8 cellular contexts compared by ENCODE assay signal in genomic region chr14:103281496-103282231, GRCh38. TPM values are rescaled to one million over a fixed set of nuclear protein-coding genes. Genes with fewer than 3 reads are reported as not detected.
DNase-seq lines count a peak whose midpoint lies in the region; ATAC-seq lines count a peak whose summit lies in the region.

No MANE protein-coding gene starts in this region.

- peak overlapping the region; percentile 10 for H2AK5ac ChIP-seq in neuronal stem cell (ENCODE audit: low read depth, low read length)

- H3K4ac ChIP-seq in neuronal stem cell (ENCODE audit: low read length): no peak overlapping the region

- peaks cover 3% of the 10 kb centered on the region for H3K4me1 Mint-ChIP-seq in activated CD4-positive, alpha-beta T cell treated with anti-CD3 and anti-CD28 coated beads, Interleukin-2, amount 10 ng/mL, durations not matched to agents 7 days and 5 days
- no peaks in the 10 kb centered on the region for H3K4me1 Mint-ChIP-seq in stimulated activated effector memory CD8-positive, alpha-beta T cell treated with anti-CD3 and anti-CD28 coated beads, Interleukin-12 subunit alpha, Interleukin-12 subunit beta, amount 100 ng/mL, for 72 hours

- H3K4me1 ChIP-seq in neuronal stem cell (ENCODE audit: control insufficient read depth in 2 of 2, insufficient read depth in 1 of 2, low read depth in 1 of 2, low read length in 2 of 2): no peaks in the 10 kb centered on the region

- peak overlapping the region; percentile 51 for H3K18ac ChIP-seq in neuronal stem cell (ENCODE audit: low read length)

- no peak overlapping the region for H2BK12ac ChIP-seq in neuronal stem cell (ENCODE audit: low read length)

- no peak overlapping the region for H3K27ac ChIP-seq in neuronal stem cell (replicated peaks; ENCODE audit: low read length)

- DNase-seq in Daoy (ENCODE audit: low read depth): peak; percentile 47
- DNase-seq in NCI-H524 treated with DMSO at 0.1 percent for 48 hours (lab: John Stamatoyannopoulos, UW): peak; percentile 47
- peak; percentile 95 for DNase-seq in epidermal melanocyte (ENCODE audit: insufficient read length, low spot score)
- DNase-seq in neuronal stem cell (ENCODE audit: low spot score): no peak
- no peak for DNase-seq in activated CD4-positive, alpha-beta T cell treated with anti-CD3 and anti-CD28 coated beads, Interleukin-2, amount 10 ng/mL, durations not matched to agents 7 days and 5 days
- no peak for DNase-seq in stimulated activated effector memory CD8-positive, alpha-beta T cell treated with anti-CD3 and anti-CD28 coated beads, Interleukin-12 subunit alpha, Interleukin-12 subunit beta, amount 100 ng/mL, for 72 hours (ENCODE audit: low spot score in 2 of 2)
- no peak for DNase-seq in NCI-H2029 (lab: John Stamatoyannopoulos, UW)

- H3K9ac ChIP-seq in neuronal stem cell (ENCODE audit: low read depth, low read length, poor library complexity): no peak overlapping the region

- no peak overlapping the region for H3K4me3 ChIP-seq in neuronal stem cell (ENCODE audit: low read length in 2 of 2)

- no CpG with 5 or more reads among the region's 11 CpGs for WGBS in neuronal stem cell (ENCODE audit: extremely low coverage in 2 of 2, insufficient read length in 2 of 2, insufficient replicate concordance in 1 of 2), 2 donors

- ATAC-seq in stimulated activated effector memory CD8-positive, alpha-beta T cell treated with anti-CD3 and anti-CD28 coated beads, Interleukin-12 subunit alpha, Interleukin-12 subunit beta, amount 100 ng/mL, for 72 hours: no peak
- ATAC-seq in HG03457 (IDR thresholded peaks at IDR 0.05; ENCODE audit: unreplicated experiment): no peak

- peak overlapping the region; percentile 78 for H3K14ac ChIP-seq in neuronal stem cell (ENCODE audit: low read length)

- no peak overlapping the region for H2AFZ ChIP-seq in neuronal stem cell (ENCODE audit: low read length)

- no peak overlapping the region for H4K91ac ChIP-seq in neuronal stem cell (ENCODE audit: low read depth, low read length, poor library complexity)

- H3K23ac ChIP-seq in neuronal stem cell (ENCODE audit: low read depth, low read length, poor library complexity): peak overlapping the region; percentile 75

- no peaks in the 10 kb centered on the region for H3K36me3 ChIP-seq in neuronal stem cell (replicated peaks in 1 of 2; ENCODE audit: control insufficient read depth in 2 of 2, insufficient read depth in 2 of 2, low read length in 2 of 2)

- CTCF ChIA-PET in activated CD4-positive, alpha-beta T cell treated with anti-CD3 and anti-CD28 coated beads, Interleukin-2, amount 10 ng/mL, durations not matched to agents 7 days and 5 days (lab: Charles Lee): no interaction called here

- H3K27ac Mint-ChIP-seq in activated CD4-positive, alpha-beta T cell treated with anti-CD3 and anti-CD28 coated beads, Interleukin-2, amount 10 ng/mL, durations not matched to agents 7 days and 5 days: no peak overlapping the region
- no peak overlapping the region for H3K27ac Mint-ChIP-seq in stimulated activated effector memory CD8-positive, alpha-beta T cell treated with anti-CD3 and anti-CD28 coated beads, Interleukin-12 subunit alpha, Interleukin-12 subunit beta, amount 100 ng/mL, for 72 hours

- H3K79me1 ChIP-seq in neuronal stem cell (ENCODE audit: low read depth, low read length): no peaks in the 10 kb centered on the region

- no peak overlapping the region for H2BK15ac ChIP-seq in neuronal stem cell (ENCODE audit: low read length)

- H2BK120ac ChIP-seq in neuronal stem cell (ENCODE audit: low read depth, low read length): no peak overlapping the region

- peaks cover 4% of the 10 kb centered on the region for H3K9me3 Mint-ChIP-seq in activated CD4-positive, alpha-beta T cell treated with anti-CD3 and anti-CD28 coated beads, Interleukin-2, amount 10 ng/mL, durations not matched to agents 7 days and 5 days
- H3K9me3 Mint-ChIP-seq in stimulated activated effector memory CD8-positive, alpha-beta T cell treated with anti-CD3 and anti-CD28 coated beads, Interleukin-12 subunit alpha, Interleukin-12 subunit beta, amount 100 ng/mL, for 72 hours: no peaks in the 10 kb centered on the region

- H3K4me3 Mint-ChIP-seq in activated CD4-positive, alpha-beta T cell treated with anti-CD3 and anti-CD28 coated beads, Interleukin-2, amount 10 ng/mL, durations not matched to agents 7 days and 5 days: no peak overlapping the region
- H3K4me3 Mint-ChIP-seq in stimulated activated effector memory CD8-positive, alpha-beta T cell treated with anti-CD3 and anti-CD28 coated beads, Interleukin-12 subunit alpha, Interleukin-12 subunit beta, amount 100 ng/mL, for 72 hours: no peak overlapping the region

- H3K27me3 ChIP-seq in neuronal stem cell (ENCODE audit: control insufficient read depth in 3 of 3, insufficient read depth in 3 of 3, low read depth in 1 of 3, low read length in 3 of 3): peaks cover 12 to 73% (median 30%) of the 10 kb centered on the region in 3 experiments

- no peak overlapping the region for H3K4me2 ChIP-seq in neuronal stem cell (ENCODE audit: insufficient read depth, low read length, poor library complexity, severe bottlenecking)

- H3K9me3 ChIP-seq in neuronal stem cell (replicated peaks in 1 of 2; ENCODE audit: control insufficient read depth in 2 of 2, insufficient read depth in 1 of 2, low read depth in 1 of 2, low read length in 2 of 2): peaks cover 4 to 17% of the 10 kb centered on the region in 2 donors

- H3K27me3 Mint-ChIP-seq in activated CD4-positive, alpha-beta T cell treated with anti-CD3 and anti-CD28 coated beads, Interleukin-2, amount 10 ng/mL, durations not matched to agents 7 days and 5 days: peaks cover 61% of the 10 kb centered on the region

- H4K8ac ChIP-seq in neuronal stem cell (ENCODE audit: low read depth, low read length): peak overlapping the region; percentile 95

- POLR2A ChIA-PET in activated CD4-positive, alpha-beta T cell treated with anti-CD3 and anti-CD28 coated beads, Interleukin-2, amount 10 ng/mL, durations not matched to agents 7 days and 5 days (lab: Charles Lee): no interaction called here

- no peak overlapping the region for H2BK5ac ChIP-seq in neuronal stem cell (ENCODE audit: low read length)

- H3K36me3 Mint-ChIP-seq in activated CD4-positive, alpha-beta T cell treated with anti-CD3 and anti-CD28 coated beads, Interleukin-2, amount 10 ng/mL, durations not matched to agents 7 days and 5 days (ENCODE audit: low read depth): peaks cover 1% of the 10 kb centered on the region
- no peaks in the 10 kb centered on the region for H3K36me3 Mint-ChIP-seq in stimulated activated effector memory CD8-positive, alpha-beta T cell treated with anti-CD3 and anti-CD28 coated beads, Interleukin-12 subunit alpha, Interleukin-12 subunit beta, amount 100 ng/mL, for 72 hours

RNA-seq across cellular contexts. Expression of gene EIF5, which starts 52.4 kb away (rescaled TPM):
- 161 and 306 TPM in 2 replicates for total RNA-seq in Daoy (2014; rRNA removed; shearing (Covaris generic))
- polyA plus RNA-seq in neuronal stem cell (2013, experiment 1 of 2): 304 TPM
- 312 TPM for polyA plus RNA-seq in neuronal stem cell (2013, experiment 2 of 2)
- 100 to 1,000 TPM; 176 to 179 TPM for total RNA-seq in activated CD4-positive, alpha-beta T cell treated with anti-CD3 and anti-CD28 coated beads, Interleukin-2, amount 10 ng/mL, durations not matched to agents 7 days and 5 days

Comparison
In these comparisons a context has a peak if more than half of its experiments do, and no peak if none do; other contexts are left out.
1. DNase-seq: peak in Daoy (single experiment), NCI-H524 treated with DMSO at 0.1 percent for 48 hours (single experiment) and epidermal melanocyte (single experiment); none in neuronal stem cell (single experiment), activated CD4-positive, alpha-beta T cell treated with anti-CD3 and anti-CD28 coated beads, Interleukin-2, amount 10 ng/mL, durations not matched to agents 7 days and 5 days (single experiment), stimulated activated effector memory CD8-positive, alpha-beta T cell treated with anti-CD3 and anti-CD28 coated beads, Interleukin-12 subunit alpha, Interleukin-12 subunit beta, amount 100 ng/mL, for 72 hours (0 of 2) and NCI-H2029 (single experiment).